ENCODE assay signal across 17 cellular contexts in the genomic region with DNA sequence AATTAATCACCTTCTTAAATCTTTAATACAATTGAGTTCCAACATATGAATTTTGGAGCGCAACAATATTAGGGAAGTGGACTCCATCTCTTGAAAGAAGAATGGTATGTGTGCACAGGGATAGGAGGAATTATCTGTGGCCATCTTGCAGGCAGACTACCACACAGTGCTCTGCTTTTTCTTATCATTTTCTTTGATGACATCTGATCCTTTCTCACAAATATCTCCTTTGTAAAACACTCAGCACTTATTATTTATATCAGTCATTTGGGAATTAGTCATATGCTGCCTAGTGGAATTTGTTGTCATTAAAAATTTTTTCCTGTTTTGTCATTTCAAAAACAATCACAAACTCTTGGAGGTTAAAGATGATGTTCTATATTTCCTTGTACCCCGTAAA.
"Had no signal": no experiment of that assay in that cellular context is flagged by ENCODE, and none has a peak within 500 bp of the region (broad histone marks: within the 10 kb centered on the region; RNA-seq: fewer than 3 reads in every experiment).

No MANE protein-coding gene starts in this region.

- H3K4me1 Mint-ChIP-seq: activated naive CD4-positive, alpha-beta T cell treated with anti-CD3 and anti-CD28 coated beads, Interleukin-2, amount 50 U/mL, for 24 hours; brain; central memory CD8-positive, alpha-beta T cell; naive thymus-derived CD8-positive, alpha-beta T cell; stimulated activated effector memory CD8-positive, alpha-beta T cell treated with anti-CD3 and anti-CD28 coated beads, Interleukin-12 subunit alpha, Interleukin-12 subunit beta, amount 100 ng/mL, for 72 hours had no signal

- H3K36me3 Mint-ChIP-seq: activated naive CD4-positive, alpha-beta T cell treated with anti-CD3 and anti-CD28 coated beads, Interleukin-2, amount 50 U/mL, for 24 hours; brain; naive thymus-derived CD8-positive, alpha-beta T cell; stimulated activated effector memory CD8-positive, alpha-beta T cell treated with anti-CD3 and anti-CD28 coated beads, Interleukin-12 subunit alpha, Interleukin-12 subunit beta, amount 100 ng/mL, for 72 hours had no signal

- H3K9me3 Mint-ChIP-seq: activated T-helper 2 cell treated with anti-CD3 and anti-CD28 coated beads, Interferon-gamma antibody, Interleukin-2, Interleukin-4, amounts not matched to agents 10 μg/mL and 5 μg/mL and 100 μg/mL, durations not matched to agents 14 hours and 24 hours and 36 hours; brain had no signal

- H3K27me3 Mint-ChIP-seq: activated naive CD4-positive, alpha-beta T cell treated with anti-CD3 and anti-CD28 coated beads, Interleukin-2, amount 50 U/mL, for 24 hours; central memory CD8-positive, alpha-beta T cell; naive thymus-derived CD8-positive, alpha-beta T cell had no signal

- H3K4me1 ChIP-seq: adrenal gland, heart left ventricle, pancreas had no signal

- H3K27ac ChIP-seq: adrenal gland, coronary artery, heart left ventricle, pancreas, thoracic aorta, WERI-Rb-1 had no signal

- H3K36me3 ChIP-seq: adrenal gland, heart left ventricle, pancreas, thoracic aorta, WERI-Rb-1 had no signal

- H3K4me3 ChIP-seq: adrenal gland, coronary artery, heart left ventricle, pancreas, thoracic aorta had no signal

- H3K9me3 ChIP-seq: adrenal gland, heart left ventricle, pancreas, thoracic aorta had no signal

- H3K4me3 Mint-ChIP-seq: activated naive CD4-positive, alpha-beta T cell treated with anti-CD3 and anti-CD28 coated beads, Interleukin-2, amount 50 U/mL, for 24 hours; brain; central memory CD8-positive, alpha-beta T cell; naive thymus-derived CD8-positive, alpha-beta T cell; stimulated activated effector memory CD8-positive, alpha-beta T cell treated with anti-CD3 and anti-CD28 coated beads, Interleukin-12 subunit alpha, Interleukin-12 subunit beta, amount 100 ng/mL, for 72 hours had no signal

- ATAC-seq: heart left ventricle; left lobe of liver; naive thymus-derived CD8-positive, alpha-beta T cell; pancreas; stimulated activated effector memory CD8-positive, alpha-beta T cell treated with anti-CD3 and anti-CD28 coated beads, Interleukin-12 subunit alpha, Interleukin-12 subunit beta, amount 100 ng/mL, for 72 hours had no signal

- H3K27ac Mint-ChIP-seq: activated naive CD4-positive, alpha-beta T cell treated with anti-CD3 and anti-CD28 coated beads, Interleukin-2, amount 50 U/mL, for 24 hours; activated T-helper 2 cell treated with anti-CD3 and anti-CD28 coated beads, Interferon-gamma antibody, Interleukin-2, Interleukin-4, amounts not matched to agents 10 μg/mL and 5 μg/mL and 100 μg/mL, durations not matched to agents 14 hours and 24 hours and 36 hours; brain; naive thymus-derived CD8-positive, alpha-beta T cell; stimulated activated effector memory CD8-positive, alpha-beta T cell treated with anti-CD3 and anti-CD28 coated beads, Interleukin-12 subunit alpha, Interleukin-12 subunit beta, amount 100 ng/mL, for 72 hours had no signal

- H3K27me3 ChIP-seq: adrenal gland, heart left ventricle, pancreas had no signal

- DNase-seq: activated CD4-positive, alpha-beta T cell treated with anti-CD3 and anti-CD28 coated beads, Interleukin-2, amount 50 U/mL, for 48 hours; adrenal gland; effector CD4-positive, alpha-beta T cell; heart left ventricle; mammary epithelial cell; naive thymus-derived CD8-positive, alpha-beta T cell; pancreas; T-helper 9 cell; WERI-Rb-1 had no signal
